Comparison of ENCODE assay signal across 18 cellular contexts in genomic region chr2:168478206-168478605, GRCh38. TPM values are rescaled to one million over a fixed set of nuclear protein-coding genes. Genes with fewer than 3 reads are reported as not detected.
DNase-seq lines count a peak whose midpoint lies in the region; ATAC-seq, FAIRE-seq and TF ChIP-seq lines count a peak whose summit lies in the region.
"Had no signal": no experiment of that assay in that cellular context is flagged by ENCODE, and none has a peak within 500 bp of the region (broad histone marks: within the 10 kb centered on the region; RNA-seq: fewer than 3 reads in every experiment).

No MANE protein-coding gene starts in this region.

- H3K4me2 ChIP-seq in H1 (ENCODE audit: insufficient read depth in 1 of 2, low read depth in 2 of 2, low read length in 2 of 2): no peak overlapping the region

- POLR2A ChIA-PET in H1 (lab: Charles Lee; ENCODE audit: partially characterized antibody): interaction anchor here (0.8 kb wide), 1 partner anchor 164 kb away, joined by 3 read pairs; no protein-coding TSS in a partner anchor

- peaks cover 3% of the 10 kb centered on the region; the same call in 1 of the 2 replicates for H3K79me1 ChIP-seq in H1 (ENCODE audit: low read depth, low read length)

- peaks cover 4% of the 10 kb centered on the region for H3K36me3 Mint-ChIP-seq in type B pancreatic cell

- no peak overlapping the region for H4K8ac ChIP-seq in H1 (ENCODE audit: extremely low read depth, insufficient read depth, low read length)

- no peaks in the 10 kb centered on the region for H3K36me3 ChIP-seq in H1 (ENCODE audit: control insufficient read depth in 2 of 4, insufficient read depth in 4 of 4, low read length in 3 of 4)
- no peaks in the 10 kb centered on the region for H3K36me3 ChIP-seq in right lobe of liver
- no peaks in the 10 kb centered on the region for H3K36me3 ChIP-seq in aorta (ENCODE audit: control insufficient read depth in 1 of 2, insufficient read depth in 2 of 2, low read length in 1 of 2)

- WGBS in right cardiac atrium: 98% methylated on average over 1 of the region's 1 CpG
- 100% methylated on average over 1 of the region's 1 CpG; no CpG with 5 or more reads in 1 of the 2 experiments for WGBS in H1 (ENCODE audit: extremely low coverage in 1 of 2, insufficient coverage in 1 of 2, insufficient read length in 1 of 2, insufficient replicate concordance in 2 of 2, low coverage in 1 of 2, low lambda C conversion rate in 2 of 2, missing lambda C conversion rate in 1 of 2), 2 experiments
- WGBS in right lobe of liver (ENCODE audit: insufficient coverage, low coverage, low lambda C conversion rate, missing lambda C conversion rate): no CpG with 5 or more reads among the region's 1 CpG
- 96 to 100% methylated on average over 1 of the region's 1 CpG for WGBS in aorta, 2 donors

- intact Hi-C loops in Right ventricle myocardium superior (cut with DNase I) (no loop called here), right cardiac atrium (cut with DNase I) (no loop called here), right lobe of liver (cut with DNase I) (no loop called here), aorta (cut with DNase I) (no loop called here)

- H3K4me3 ChIP-seq in right cardiac atrium (ENCODE audit: low read length): no peak overlapping the region
- H3K4me3 ChIP-seq in H1 (ENCODE audit: extremely low read depth in 1 of 4, insufficient read depth in 2 of 4, low read depth in 3 of 4, low read length in 4 of 4): no peak overlapping the region
- no peak overlapping the region for H3K4me3 ChIP-seq in right lobe of liver
- H3K4me3 ChIP-seq in aorta (ENCODE audit: low read length in 2 of 2): no peak overlapping the region

- peaks cover 4 to 95% of the 10 kb centered on the region in 2 experiments; a peak in 3 of 4 replicates for H3K79me2 ChIP-seq in H1 (ENCODE audit: control insufficient read depth in 1 of 2, insufficient read depth in 2 of 2, low read length in 2 of 2)

- no peak overlapping the region for H2AK5ac ChIP-seq in H1 (ENCODE audit: low read depth, low read length)

- TF ChIP-seq CTCF in H1 (IDR thresholded peaks at IDR 0.05; ENCODE audit: control extremely low read depth in 1 of 3, insufficient read depth in 1 of 3, low read depth in 1 of 3, low read length in 3 of 3) (no peak), right lobe of liver (IDR thresholded peaks at IDR 0.05) (no peak), type B pancreatic cell (conservative IDR thresholded peaks at IDR 0.05) (no peak)

- H3K4me3 Mint-ChIP-seq in type B pancreatic cell: no peak overlapping the region

- peaks cover 0 to 3% of the 10 kb centered on the region in 2 experiments for H4K20me1 ChIP-seq in H1 (replicated peaks in 1 of 2; ENCODE audit: control insufficient read depth in 1 of 2, insufficient read depth in 2 of 2, low read length in 2 of 2)

- no peak overlapping the region for H3K18ac ChIP-seq in H1 (ENCODE audit: extremely low read depth, low read length)

- H3K23me2 ChIP-seq in H1 (ENCODE audit: low read depth, low read length): no peaks in the 10 kb centered on the region

- H3K4me1 ChIP-seq in right cardiac atrium (ENCODE audit: control insufficient read depth, insufficient read depth, low read length): peaks cover 4% of the 10 kb centered on the region
- H3K4me1 ChIP-seq in H1 (replicated peaks in 1 of 4; ENCODE audit: control insufficient read depth in 3 of 4, insufficient read depth in 4 of 4, low read length in 3 of 4): peaks cover 0 to 9% (median 2%) of the 10 kb centered on the region in 4 experiments; a peak in 2 of 7 replicates
- H3K4me1 ChIP-seq in right lobe of liver: peaks cover 0 to 34% (median 10%) of the 10 kb centered on the region in 4 donors
- no peaks in the 10 kb centered on the region for H3K4me1 ChIP-seq in aorta (ENCODE audit: control insufficient read depth in 1 of 2, insufficient read depth in 2 of 2, low read length in 2 of 2)

- H2BK15ac ChIP-seq in H1 (ENCODE audit: low read length): no peak overlapping the region

- no peak for DNase-seq in Right ventricle myocardium superior
- no peak for DNase-seq in right cardiac atrium
- DNase-seq in H1 (ENCODE audit: low read depth in 1 of 2, low spot score in 2 of 2): no peak
- DNase-seq in right lobe of liver: peak; percentile 29 to 84 (median 75)
- no peak for DNase-seq in type B pancreatic cell (ENCODE audit: extremely low spot score, unreplicated experiment)
- DNase-seq in stimulated activated CD4-positive, alpha-beta T cell treated with anti-CD3 and anti-CD28 coated beads, Interleukin-1b, Interleukin-23, amount 100 ng/mL, for 48 hours: no peak
- no peak for DNase-seq in aorta
- DNase-seq: Calu3, DMS79 treated with DMSO at 0.1 percent for 48 hours, KBM-7, NCI-H1048, NCI-H2171, NCI-H774, SIG-M5 had no signal

- no peak overlapping the region for H3K56ac ChIP-seq in H1 (replicated peaks; ENCODE audit: insufficient read length, low read depth, low read length)

- H4K91ac ChIP-seq in H1 (replicated peaks; ENCODE audit: insufficient read length, low read length): no peak overlapping the region

- H3K27ac ChIP-seq in right cardiac atrium (ENCODE audit: low read length): no peak overlapping the region
- no peak overlapping the region for H3K27ac ChIP-seq in H1 (ENCODE audit: low read depth, low read length)
- H3K27ac ChIP-seq in right lobe of liver: peak overlapping the region in 2 of 3 donors; percentile 62 to 74
- no peak overlapping the region for H3K27ac ChIP-seq in aorta (ENCODE audit: low read depth in 1 of 2, low read length in 2 of 2)
- H3K27ac ChIP-seq: HL-60 had no signal

- no peak for FAIRE-seq in H1 (lab: Jason Lieb, UNC)
- FAIRE-seq: GM12892, RCC 7860 had no signal

- no peak overlapping the region for H4K5ac ChIP-seq in H1 (ENCODE audit: insufficient read length, low read depth, low read length)

- no peak for TF ChIP-seq RAD21 in H1 (IDR thresholded peaks at IDR 0.05 in 1 of 2, conservative IDR thresholded peaks at IDR 0.05 in 1 of 2; ENCODE audit: low read depth in 2 of 2, low read length in 2 of 2)

- no peak overlapping the region for H3K4ac ChIP-seq in H1 (replicated peaks; ENCODE audit: insufficient read length, low read depth, low read length)

- no peak overlapping the region for H3K23ac ChIP-seq in H1 (ENCODE audit: insufficient read length)

- no peak overlapping the region for H3K14ac ChIP-seq in H1 (ENCODE audit: insufficient read length)

- H3K9ac ChIP-seq in H1 (replicated peaks in 1 of 4; ENCODE audit: extremely low read depth in 1 of 4, low read depth in 3 of 4, low read length in 3 of 4): no peak overlapping the region

- peaks cover 40% of the 10 kb centered on the region for H3K4me1 Mint-ChIP-seq in type B pancreatic cell (ENCODE audit: unreplicated experiment)

- no peaks in the 10 kb centered on the region for H3K9me3 ChIP-seq in right cardiac atrium (ENCODE audit: control insufficient read depth, low read length)
- H3K9me3 ChIP-seq in H1 (ENCODE audit: insufficient read depth in 2 of 2, low read depth in 1 of 2, low read length in 1 of 2): no peaks in the 10 kb centered on the region
- no peaks in the 10 kb centered on the region for H3K9me3 ChIP-seq in right lobe of liver
- H3K9me3 ChIP-seq in aorta (ENCODE audit: control insufficient read depth, low read length): no peaks in the 10 kb centered on the region

- H2AFZ ChIP-seq in H1 (ENCODE audit: low read length): no peak overlapping the region

- H3K9me3 Mint-ChIP-seq in type B pancreatic cell: no peaks in the 10 kb centered on the region

- no peak overlapping the region for H2BK120ac ChIP-seq in H1 (replicated peaks; ENCODE audit: low read depth, low read length)

- no peaks in the 10 kb centered on the region for H3K27me3 ChIP-seq in right cardiac atrium (ENCODE audit: control insufficient read depth, insufficient read depth)
- no peaks in the 10 kb centered on the region for H3K27me3 ChIP-seq in H1 (replicated peaks in 1 of 4; ENCODE audit: control insufficient read depth in 3 of 4, extremely low read depth in 1 of 4, insufficient read depth in 3 of 4, low read length in 3 of 4)
- H3K27me3 ChIP-seq in right lobe of liver: no peaks in the 10 kb centered on the region
- no peaks in the 10 kb centered on the region for H3K27me3 ChIP-seq in aorta (ENCODE audit: control insufficient read depth in 1 of 2, insufficient read depth in 2 of 2, low read length in 1 of 2)

- CTCF ChIA-PET in H1 (lab: Charles Lee; ENCODE audit: partially characterized antibody): interaction anchor here (0.7 to 1.3 kb wide), 5 partner anchors 8 to 141 kb away, joined by 3 to 5 read pairs (median 3); no protein-coding TSS in a partner anchor

- ATAC-seq in Right ventricle myocardium superior (ENCODE audit: poor library complexity): peak; percentile 36
- no peak for ATAC-seq in right cardiac atrium
- ATAC-seq in right lobe of liver: peak; percentile 89 to 97 (median 93)
- no peak for ATAC-seq in aorta (ENCODE audit: low FRiP score)
- ATAC-seq: HCT116 had no signal

- H2BK12ac ChIP-seq in H1 (ENCODE audit: low read depth, low read length): no peak overlapping the region

- TF ChIP-seq POLR2A in H1 (IDR thresholded peaks at IDR 0.05; ENCODE audit: control extremely low read depth in 1 of 2, low read depth in 2 of 2, low read length in 2 of 2) (no peak), right lobe of liver (IDR thresholded peaks at IDR 0.05) (no peak)

- H3K27ac Mint-ChIP-seq in type B pancreatic cell: no peak overlapping the region

- H3K27me3 Mint-ChIP-seq in type B pancreatic cell: no peaks in the 10 kb centered on the region

- no peak overlapping the region for H2BK5ac ChIP-seq in H1 (ENCODE audit: low read depth, low read length)

- no peak overlapping the region for H2BK20ac ChIP-seq in H1 (ENCODE audit: low read length)

- no peak for TF ChIP-seq EP300 in H1 (IDR thresholded peaks at IDR 0.05; ENCODE audit: borderline replicate concordance in 1 of 2, low read depth in 2 of 2, low read length in 2 of 2)

TF ChIP-seq in H1, 55 proteins besides CTCF, POLR2A, EP300 and RAD21 (continues in another document):
- TF ChIP-seq SUZ12 (IDR thresholded peaks at IDR 0.05; ENCODE audit: low read length) (no peak), SP4 (IDR thresholded peaks at IDR 0.05; ENCODE audit: low read length) (no peak), BACH1 (IDR thresholded peaks at IDR 0.05; ENCODE audit: low read length) (no peak)

RNA-seq across cellular contexts. Expression of gene CERS6, which starts 22.1 kb away (rescaled TPM):
- 66.7 TPM for total RNA-seq in Right ventricle myocardium superior
- total RNA-seq in right cardiac atrium: 10 to 100 TPM; 47.6 to 71.5 (median 52.5) TPM
- polyA plus RNA-seq in right cardiac atrium: 25.6 TPM
- 28.2 and 28.3 TPM in 2 replicates for total RNA-seq in H1 (2021; fragmentation: NEBNext Ultra II Directional; extraction: Animal tissue kit (Norgen Biotek cat#: 25700))
- 4.2 and 6.8 TPM in 2 replicates for polyA plus RNA-seq in H1 (2011; rRNA removed)
- polyA plus RNA-seq in H1 (2011; cell fraction: cytosol; rRNA removed): 6.4 TPM
- 6.7 TPM for polyA plus RNA-seq in H1 (2011; cell fraction: nucleus; rRNA removed)
- polyA plus RNA-seq in H1 (2012, experiment 1 of 2): 6.7 to 15.5 TPM (median 8.6 TPM) in 4 replicates
- polyA plus RNA-seq in H1 (2012, experiment 2 of 2): 1.0 TPM
- polyA plus RNA-seq in H1 (2013, experiment 1 of 2): 33.7 TPM
- polyA plus RNA-seq in H1 (2013, experiment 2 of 2): 35.6 TPM
- 17.5 and 22.4 TPM in 2 replicates for polyA minus RNA-seq in H1 (2011; rRNA and poly(A)+ RNA removed)
- 10.2 TPM for polyA minus RNA-seq in H1 (2011; cell fraction: cytosol; rRNA and poly(A)+ RNA removed)
- 27.5 TPM for polyA minus RNA-seq in H1 (2011; cell fraction: nucleus; rRNA and poly(A)+ RNA removed)
- total RNA-seq in right lobe of liver: 10 to 100 TPM; 10.4 to 30.1 (median 15.6) TPM
- 36.9 and 43.0 TPM in 2 replicates for total RNA-seq in type B pancreatic cell (ENCODE audit: low replicate concordance)
- total RNA-seq in aorta: 10 to 100 TPM in 1 of 2 donors, 1 to 10 TPM in 1; 8.3 to 10.6 TPM
- polyA plus RNA-seq in aorta: 1 to 10 TPM; 4.3 to 4.6 TPM

Comparison
In these comparisons a context has a peak if more than half of its experiments do, and no peak if none do; other contexts are left out.
1. ATAC-seq: peak in Right ventricle myocardium superior (single experiment) and right lobe of liver (4 of 4); none in right cardiac atrium (0 of 2) and aorta (single experiment).
2. DNase-seq: peak in right lobe of liver (3 of 3); none in Right ventricle myocardium superior (single experiment), right cardiac atrium (0 of 3), H1 (0 of 2), type B pancreatic cell (single experiment), stimulated activated CD4-positive, alpha-beta T cell treated with anti-CD3 and anti-CD28 coated beads, Interleukin-1b, Interleukin-23, amount 100 ng/mL, for 48 hours (single experiment) and aorta (0 of 2).
3. H3K27ac ChIP-seq: peak in right lobe of liver (2 of 3); none in right cardiac atrium (single experiment), H1 (single experiment) and aorta (0 of 2).